Comparison of ENCODE assay signal across 16 cellular contexts in genomic region chr2:1278861-1279260, GRCh38.
DNase-seq lines count a peak whose midpoint lies in the region.
"Had no signal": no experiment of that assay in that cellular context is flagged by ENCODE, and none has a peak within 500 bp of the region (broad histone marks: within the 10 kb centered on the region; RNA-seq: fewer than 3 reads in every experiment).

No MANE protein-coding gene starts in this region.

- H2BK5ac ChIP-seq in neuronal stem cell (ENCODE audit: low read length): no peak overlapping the region

- H3K4me3 ChIP-seq in neuronal stem cell (ENCODE audit: low read length in 2 of 2): no peak overlapping the region

- H3K4me3 Mint-ChIP-seq in activated CD4-positive, alpha-beta memory T cell treated with anti-CD3 and anti-CD28 coated beads for 36 hours: no peak overlapping the region
- H3K4me3 Mint-ChIP-seq in activated CD4-positive, alpha-beta memory T cell treated with anti-CD3 and anti-CD28 coated beads, Interleukin-2, amount 10 ng/mL, durations not matched to agents 7 days and 5 days: no peak overlapping the region
- H3K4me3 Mint-ChIP-seq: CD4-positive, alpha-beta T cell; HFFc6 had no signal

- H3K4me1 Mint-ChIP-seq in activated CD4-positive, alpha-beta memory T cell treated with anti-CD3 and anti-CD28 coated beads for 36 hours (ENCODE audit: low read depth): no peaks in the 10 kb centered on the region
- H3K4me1 Mint-ChIP-seq in activated CD4-positive, alpha-beta memory T cell treated with anti-CD3 and anti-CD28 coated beads, Interleukin-2, amount 10 ng/mL, durations not matched to agents 7 days and 5 days: no peaks in the 10 kb centered on the region

- CTCF ChIA-PET in activated CD4-positive, alpha-beta memory T cell treated with anti-CD3 and anti-CD28 coated beads for 36 hours (lab: Charles Lee): no interaction called here
- CTCF ChIA-PET in activated CD4-positive, alpha-beta memory T cell treated with anti-CD3 and anti-CD28 coated beads, Interleukin-2, amount 10 ng/mL, durations not matched to agents 7 days and 5 days (lab: Charles Lee): no interaction called here

- peaks cover 0 to 6% of the 10 kb centered on the region in 2 donors for H3K4me1 ChIP-seq in neuronal stem cell (ENCODE audit: control insufficient read depth in 2 of 2, insufficient read depth in 1 of 2, low read depth in 1 of 2, low read length in 2 of 2)
- H3K4me1 ChIP-seq: Caco-2 had no signal

- H3K9me3 ChIP-seq in neuronal stem cell (replicated peaks in 1 of 2; ENCODE audit: control insufficient read depth in 2 of 2, insufficient read depth in 1 of 2, low read depth in 1 of 2, low read length in 2 of 2): peaks cover 0 to 13% of the 10 kb centered on the region in 2 donors
- H3K9me3 ChIP-seq: Caco-2 had no signal

- no peak overlapping the region for H4K91ac ChIP-seq in neuronal stem cell (ENCODE audit: low read depth, low read length, poor library complexity)

- H4K8ac ChIP-seq in neuronal stem cell (ENCODE audit: low read depth, low read length): no peak overlapping the region

- H3K14ac ChIP-seq in neuronal stem cell (ENCODE audit: low read length): peak overlapping the region; percentile 95

- H3K18ac ChIP-seq in neuronal stem cell (ENCODE audit: low read length): no peak overlapping the region

- no peaks in the 10 kb centered on the region for H3K79me1 ChIP-seq in neuronal stem cell (ENCODE audit: low read depth, low read length)

- no peak overlapping the region for H2BK120ac ChIP-seq in neuronal stem cell (ENCODE audit: low read depth, low read length)

- no CpG with 5 or more reads among the region's 27 CpGs for WGBS in neuronal stem cell (ENCODE audit: extremely low coverage in 2 of 2, insufficient read length in 2 of 2, insufficient replicate concordance in 1 of 2), 2 donors

- H3K36me3 ChIP-seq in neuronal stem cell (replicated peaks in 1 of 2; ENCODE audit: control insufficient read depth in 2 of 2, insufficient read depth in 2 of 2, low read length in 2 of 2): no peaks in the 10 kb centered on the region

- no peak overlapping the region for H3K4ac ChIP-seq in neuronal stem cell (ENCODE audit: low read length)

- peak; percentile 10 for DNase-seq in activated CD4-positive, alpha-beta memory T cell treated with anti-CD3 and anti-CD28 coated beads for 36 hours
- no peak for DNase-seq in activated CD4-positive, alpha-beta memory T cell treated with anti-CD3 and anti-CD28 coated beads, Interleukin-2, amount 10 ng/mL, durations not matched to agents 7 days and 5 days
- peak; percentile 34 for DNase-seq in stimulated activated CD4-positive, alpha-beta T cell treated with anti-CD3 and anti-CD28 coated beads, Interleukin-1b, Interleukin-23, amount 100 ng/mL, for 48 hours
- DNase-seq in stimulated activated CD4-positive, alpha-beta T cell treated with anti-CD3 and anti-CD28 coated beads, Interleukin-4, amount 100 ng/mL, for 1 hour: no peak
- DNase-seq in neuronal stem cell (ENCODE audit: low spot score): no peak
- DNase-seq in posterior vena cava (ENCODE audit: low spot score): no peak
- no peak for DNase-seq in HK-2 (ENCODE audit: unreplicated experiment)
- DNase-seq: ACHN; Caco-2; CD4-positive, alpha-beta T cell; GDM1; GOT3; H7; HFFc6; IMR-90 had no signal

- H2BK15ac ChIP-seq in neuronal stem cell (ENCODE audit: low read length): no peak overlapping the region

- H2BK12ac ChIP-seq in neuronal stem cell (ENCODE audit: low read length): no peak overlapping the region

- H3K23ac ChIP-seq in neuronal stem cell (ENCODE audit: low read depth, low read length, poor library complexity): peak overlapping the region; percentile 67

- intact Hi-C loops in activated CD4-positive, alpha-beta memory T cell treated with anti-CD3 and anti-CD28 coated beads for 36 hours (cut with micrococcal nuclease): no loop called here
- intact Hi-C loops in posterior vena cava (cut with DNase I): no loop called here

- H3K27me3 Mint-ChIP-seq in activated CD4-positive, alpha-beta memory T cell treated with anti-CD3 and anti-CD28 coated beads for 36 hours: no peaks in the 10 kb centered on the region
- no peaks in the 10 kb centered on the region for H3K27me3 Mint-ChIP-seq in activated CD4-positive, alpha-beta memory T cell treated with anti-CD3 and anti-CD28 coated beads, Interleukin-2, amount 10 ng/mL, durations not matched to agents 7 days and 5 days
- H3K27me3 Mint-ChIP-seq: CD4-positive, alpha-beta T cell had no signal

- peaks cover 0 to 2% (median 0%) of the 10 kb centered on the region in 3 experiments for H3K27me3 ChIP-seq in neuronal stem cell (ENCODE audit: control insufficient read depth in 3 of 3, insufficient read depth in 3 of 3, low read depth in 1 of 3, low read length in 3 of 3)

- H2AK5ac ChIP-seq in neuronal stem cell (ENCODE audit: low read depth, low read length): no peak overlapping the region

- no peak overlapping the region for H3K9ac ChIP-seq in neuronal stem cell (ENCODE audit: low read depth, low read length, poor library complexity)

- no peak overlapping the region for H3K27ac Mint-ChIP-seq in activated CD4-positive, alpha-beta memory T cell treated with anti-CD3 and anti-CD28 coated beads for 36 hours
- no peak overlapping the region for H3K27ac Mint-ChIP-seq in activated CD4-positive, alpha-beta memory T cell treated with anti-CD3 and anti-CD28 coated beads, Interleukin-2, amount 10 ng/mL, durations not matched to agents 7 days and 5 days
- H3K27ac Mint-ChIP-seq: CD4-positive, alpha-beta T cell; HFFc6 had no signal

- no peak overlapping the region for H3K27ac ChIP-seq in neuronal stem cell (replicated peaks; ENCODE audit: low read length)
- H3K27ac ChIP-seq: C4-2B had no signal

- no peak overlapping the region for H3K4me2 ChIP-seq in neuronal stem cell (ENCODE audit: insufficient read depth, low read length, poor library complexity, severe bottlenecking)

- POLR2A ChIA-PET in activated CD4-positive, alpha-beta memory T cell treated with anti-CD3 and anti-CD28 coated beads for 36 hours (lab: Charles Lee): no interaction called here
- POLR2A ChIA-PET in activated CD4-positive, alpha-beta memory T cell treated with anti-CD3 and anti-CD28 coated beads, Interleukin-2, amount 10 ng/mL, durations not matched to agents 7 days and 5 days (lab: Charles Lee): no interaction called here

- H3K9me3 Mint-ChIP-seq in activated CD4-positive, alpha-beta memory T cell treated with anti-CD3 and anti-CD28 coated beads for 36 hours: peaks cover 20% of the 10 kb centered on the region
- H3K9me3 Mint-ChIP-seq in activated CD4-positive, alpha-beta memory T cell treated with anti-CD3 and anti-CD28 coated beads, Interleukin-2, amount 10 ng/mL, durations not matched to agents 7 days and 5 days: peaks cover 5% of the 10 kb centered on the region
- H3K9me3 Mint-ChIP-seq: CD4-positive, alpha-beta T cell had no signal

- H3K36me3 Mint-ChIP-seq in activated CD4-positive, alpha-beta memory T cell treated with anti-CD3 and anti-CD28 coated beads for 36 hours: no peaks in the 10 kb centered on the region
- H3K36me3 Mint-ChIP-seq in activated CD4-positive, alpha-beta memory T cell treated with anti-CD3 and anti-CD28 coated beads, Interleukin-2, amount 10 ng/mL, durations not matched to agents 7 days and 5 days (ENCODE audit: low read depth): no peaks in the 10 kb centered on the region

- no peak overlapping the region for H2AFZ ChIP-seq in neuronal stem cell (ENCODE audit: low read length)

Comparison
In these comparisons a context has a peak if more than half of its experiments do, and no peak if none do; other contexts are left out.
1. DNase-seq: peak in activated CD4-positive, alpha-beta memory T cell treated with anti-CD3 and anti-CD28 coated beads for 36 hours (single experiment) and stimulated activated CD4-positive, alpha-beta T cell treated with anti-CD3 and anti-CD28 coated beads, Interleukin-1b, Interleukin-23, amount 100 ng/mL, for 48 hours (single experiment); none in activated CD4-positive, alpha-beta memory T cell treated with anti-CD3 and anti-CD28 coated beads, Interleukin-2, amount 10 ng/mL, durations not matched to agents 7 days and 5 days (single experiment), stimulated activated CD4-positive, alpha-beta T cell treated with anti-CD3 and anti-CD28 coated beads, Interleukin-4, amount 100 ng/mL, for 1 hour (single experiment), neuronal stem cell (single experiment), posterior vena cava (single experiment) and HK-2 (single experiment).